ENCODE assay signal across 28 cellular contexts in genomic region chr4:20393486-20394100, GRCh38.
DNase-seq lines count a peak whose midpoint lies in the region; ATAC-seq and TF ChIP-seq lines count a peak whose summit lies in the region.
"Had no signal": no experiment of that assay in that cellular context is flagged by ENCODE, and none has a peak within 500 bp of the region (broad histone marks: within the 10 kb centered on the region; RNA-seq: fewer than 3 reads in every experiment).

No MANE protein-coding gene starts in this region.

- peak; percentile 25 for DNase-seq in EH (ENCODE audit: low read depth)
- DNase-seq in NCI-H2081 (lab: John Stamatoyannopoulos, UW), result peak; percentile 61 to 90
- DNase-seq in dorsolateral prefrontal cortex, result no peak
- DNase-seq in putamen (ENCODE audit: low spot score), result peak; percentile 47
- no peak for DNase-seq in cerebellar nuclear complex (lab: John Stamatoyannopoulos, UW)
- no peak for DNase-seq in CD8-positive, alpha-beta T cell
- DNase-seq in gastrocnemius medialis, result no peak
- DNase-seq: activated CD4-positive, alpha-beta T cell treated with anti-CD3 and anti-CD28 coated beads, Interleukin-2, amount 50 U/mL, for 48 hours; activated gamma-delta T cell; AML-193; DMS79 treated with DMSO at 0.1 percent for 48 hours; glutamatergic neuron; IMR-90; MM.1S; NCI-H187; NCI-H2227 treated with DMSO at 0.1 percent for 48 hours; NK-92 treated with Interleukin-12 subunit alpha and Interleukin-12 subunit beta, amount 100 ng/mL, for 24 hours; stimulated activated naive CD8-positive, alpha-beta T cell treated with anti-CD3 and anti-CD28 coated beads, Interleukin-15, Interleukin-2, amounts not matched to agents 100 U/mL and 50 U/mL, for 24 hours; trophoblast cell had no signal

- no peaks in the 10 kb centered on the region for H3K27me3 ChIP-seq in dorsolateral prefrontal cortex
- no peaks in the 10 kb centered on the region for H3K27me3 ChIP-seq in CD8-positive, alpha-beta T cell (ENCODE audit: insufficient read depth, low read length)
- H3K27me3 ChIP-seq in gastrocnemius medialis, result no peaks in the 10 kb centered on the region
- H3K27me3 ChIP-seq: adrenal gland had no signal

- H3K27ac Mint-ChIP-seq in CD8-positive, alpha-beta T cell, result no peak overlapping the region
- H3K27ac Mint-ChIP-seq: progenitor cell of endocrine pancreas; T-helper 2 cell treated with Interferon-gamma antibody and Interleukin-4, amounts not matched to agents 5 μg/mL and 100 μg/mL, for 36 hours had no signal

- in situ Hi-C loops in gastrocnemius medialis (cut with MboI; ENCODE audit: low sequenced_read_pairs in 4 of 4), result no loop called here

- H3K36me3 ChIP-seq in CD8-positive, alpha-beta T cell (ENCODE audit: insufficient read depth, low read length), result no peaks in the 10 kb centered on the region
- no peaks in the 10 kb centered on the region for H3K36me3 ChIP-seq in gastrocnemius medialis
- H3K36me3 ChIP-seq: adrenal gland had no signal

- intact Hi-C loops in dorsolateral prefrontal cortex (cut with DNase I) (no loop called here), gastrocnemius medialis (cut with DNase I; ENCODE audit: low total_unique reads) (no loop called here)
- intact Hi-C loops in CD8-positive, alpha-beta T cell (cut with DNase I, micrococcal nuclease), result no loop called here

- H3K9me3 Mint-ChIP-seq in CD8-positive, alpha-beta T cell, result no peaks in the 10 kb centered on the region
- H3K9me3 Mint-ChIP-seq: central memory CD8-positive, alpha-beta T cell; neural crest cell; T-helper 2 cell treated with Interferon-gamma antibody and Interleukin-4, amounts not matched to agents 5 μg/mL and 100 μg/mL, for 36 hours had no signal

- H3K9me3 ChIP-seq in CD8-positive, alpha-beta T cell (ENCODE audit: low read length), result no peaks in the 10 kb centered on the region
- H3K9me3 ChIP-seq in gastrocnemius medialis, result no peaks in the 10 kb centered on the region
- H3K9me3 ChIP-seq: adrenal gland had no signal

- POLR2A ChIA-PET in CD8-positive, alpha-beta T cell (lab: Charles Lee), result no interaction called here

- CTCF ChIA-PET in CD8-positive, alpha-beta T cell (lab: Charles Lee), result interaction anchor here (1.0 to 1.2 kb wide), 2 partner anchors 9 to 291 kb away, joined by 3 read pairs; no protein-coding TSS in a partner anchor

- H3K4me3 ChIP-seq in dorsolateral prefrontal cortex, result peak overlapping the region in 13 of 59 donors; percentile 1 to 24 (median 14)
- no peak overlapping the region for H3K4me3 ChIP-seq in CD8-positive, alpha-beta T cell (ENCODE audit: low read depth, low read length)
- no peak overlapping the region for H3K4me3 ChIP-seq in gastrocnemius medialis
- H3K4me3 ChIP-seq: adrenal gland, skin epidermis had no signal

- no peak for TF ChIP-seq POLR2A in gastrocnemius medialis (IDR thresholded peaks at IDR 0.05)

- H3K4me1 ChIP-seq in CD8-positive, alpha-beta T cell (ENCODE audit: insufficient read depth, low read length), result no peaks in the 10 kb centered on the region
- H3K4me1 ChIP-seq in gastrocnemius medialis, result no peaks in the 10 kb centered on the region

- H3K4me1 Mint-ChIP-seq in CD8-positive, alpha-beta T cell (ENCODE audit: low read depth), result no peaks in the 10 kb centered on the region
- H3K4me1 Mint-ChIP-seq: central memory CD8-positive, alpha-beta T cell; neural crest cell had no signal

- H3K27ac ChIP-seq in dorsolateral prefrontal cortex (peak overlapping the region in 57 of 59 donors; percentile 8 to 87 (median 74)), gastrocnemius medialis (no peak overlapping the region)
- no peak overlapping the region for H3K27ac ChIP-seq in CD8-positive, alpha-beta T cell (ENCODE audit: low read depth, low read length)
- H3K27ac ChIP-seq: skin epidermis had no signal

- TF ChIP-seq CTCF in dorsolateral prefrontal cortex (IDR thresholded peaks at IDR 0.05 in 54 of 56, conservative IDR thresholded peaks at IDR 0.05 in 2 of 56; ENCODE audit: low read depth in 1 of 56, partially characterized antibody in 56 of 56), result peak in 1 of 56 donors; percentile 7
- TF ChIP-seq CTCF in CD8-positive, alpha-beta T cell (IDR thresholded peaks at IDR 0.05), result no peak
- TF ChIP-seq CTCF in gastrocnemius medialis (IDR thresholded peaks at IDR 0.05 in 4 of 5, conservative IDR thresholded peaks at IDR 0.05 in 1 of 5), result no peak

- H3K27me3 Mint-ChIP-seq in CD8-positive, alpha-beta T cell (ENCODE audit: low read depth), result no peaks in the 10 kb centered on the region
- H3K27me3 Mint-ChIP-seq: central memory CD8-positive, alpha-beta T cell had no signal

- no peak overlapping the region for H3K4me3 Mint-ChIP-seq in CD8-positive, alpha-beta T cell
- H3K4me3 Mint-ChIP-seq: central memory CD8-positive, alpha-beta T cell; neural crest cell; T-helper 2 cell treated with Interferon-gamma antibody and Interleukin-4, amounts not matched to agents 5 μg/mL and 100 μg/mL, for 36 hours had no signal

- no peaks in the 10 kb centered on the region for H3K36me3 Mint-ChIP-seq in CD8-positive, alpha-beta T cell

- no peak for ATAC-seq in CD8-positive, alpha-beta T cell
- ATAC-seq in gastrocnemius medialis (no peak), HG03196 (IDR thresholded peaks at IDR 0.05; ENCODE audit: unreplicated experiment) (no peak)
- ATAC-seq: HCT116; left lobe of liver; stimulated activated naive CD8-positive, alpha-beta T cell treated with anti-CD3 and anti-CD28 coated beads, Interleukin-15, Interleukin-2, amounts not matched to agents 100 U/mL and 50 U/mL, for 24 hours had no signal

Comparison
In these comparisons a context has a peak if more than half of its experiments do, and no peak if none do; other contexts are left out.
1. DNase-seq: peak in EH (single experiment), NCI-H2081 (2 of 2) and putamen (single experiment); none in dorsolateral prefrontal cortex (0 of 10), cerebellar nuclear complex (0 of 2), CD8-positive, alpha-beta T cell (0 of 7) and gastrocnemius medialis (0 of 2).
2. H3K27ac ChIP-seq: peak in dorsolateral prefrontal cortex (57 of 59); none in CD8-positive, alpha-beta T cell (single experiment) and gastrocnemius medialis (0 of 4).